In the genomic region with DNA sequence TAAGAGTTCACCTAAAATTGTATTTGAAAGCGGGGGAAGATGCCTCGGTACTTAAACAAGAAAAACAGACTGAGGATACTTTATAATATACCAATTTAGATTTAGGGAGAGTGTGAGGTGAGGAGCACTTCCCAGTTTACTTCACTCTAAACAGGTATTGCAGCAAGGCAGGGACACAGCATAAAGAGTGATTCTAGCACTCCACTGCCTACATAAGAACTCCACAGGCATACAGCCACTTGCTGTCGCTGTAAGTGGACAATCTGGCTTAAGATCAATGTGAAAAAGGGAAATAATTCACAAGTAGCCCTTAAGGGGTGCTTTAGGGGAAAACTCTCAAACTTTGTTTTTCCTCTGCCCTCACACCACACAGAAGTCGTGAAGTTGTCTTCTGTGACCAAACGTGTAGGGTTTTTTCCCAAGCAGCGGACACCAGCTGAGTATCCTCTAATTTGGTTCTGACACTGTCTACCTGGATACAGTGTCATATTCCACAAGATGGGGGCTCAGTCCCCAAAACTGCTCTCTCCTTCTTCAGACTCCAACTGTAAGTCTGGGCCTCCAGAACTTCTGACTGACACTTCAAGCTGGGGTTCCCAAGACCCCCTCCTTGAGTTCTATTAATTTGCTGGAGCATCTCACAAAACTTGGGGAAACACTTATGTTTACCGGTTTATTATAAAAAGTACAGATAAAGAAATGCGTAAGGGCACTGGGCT, we compare ENCODE assay signal across 1 cellular context.
TF ChIP-seq lines count a peak whose summit lies in the region.

No MANE protein-coding gene starts in this region.

TF ChIP-seq in K562, 482 proteins besides CTCF, POLR2A, EP300 and RAD21:
- no peak for TF ChIP-seq ZNF165 (CRISPR knock-in tag; IDR thresholded peaks at IDR 0.05; ENCODE audit: borderline replicate concordance)
- no peak for TF ChIP-seq HDAC2 (IDR thresholded peaks at IDR 0.05)
- TF ChIP-seq SAP30 (IDR thresholded peaks at IDR 0.05; ENCODE audit: borderline replicate concordance, insufficient read depth, low read depth, low read length, poor library complexity, severe bottlenecking), result no peak
- TF ChIP-seq HLTF (IDR thresholded peaks at IDR 0.05), result no peak
- no peak for TF ChIP-seq ZNF445 (CRISPR knock-in tag; IDR thresholded peaks at IDR 0.05; ENCODE audit: low read depth)
- no peak for TF ChIP-seq RFX1 (IDR thresholded peaks at IDR 0.05)
- TF ChIP-seq NONO (IDR thresholded peaks at IDR 0.05; ENCODE audit: low read depth in 2 of 2, low read length in 1 of 2), result no peak
- TF ChIP-seq, protein P1, sequence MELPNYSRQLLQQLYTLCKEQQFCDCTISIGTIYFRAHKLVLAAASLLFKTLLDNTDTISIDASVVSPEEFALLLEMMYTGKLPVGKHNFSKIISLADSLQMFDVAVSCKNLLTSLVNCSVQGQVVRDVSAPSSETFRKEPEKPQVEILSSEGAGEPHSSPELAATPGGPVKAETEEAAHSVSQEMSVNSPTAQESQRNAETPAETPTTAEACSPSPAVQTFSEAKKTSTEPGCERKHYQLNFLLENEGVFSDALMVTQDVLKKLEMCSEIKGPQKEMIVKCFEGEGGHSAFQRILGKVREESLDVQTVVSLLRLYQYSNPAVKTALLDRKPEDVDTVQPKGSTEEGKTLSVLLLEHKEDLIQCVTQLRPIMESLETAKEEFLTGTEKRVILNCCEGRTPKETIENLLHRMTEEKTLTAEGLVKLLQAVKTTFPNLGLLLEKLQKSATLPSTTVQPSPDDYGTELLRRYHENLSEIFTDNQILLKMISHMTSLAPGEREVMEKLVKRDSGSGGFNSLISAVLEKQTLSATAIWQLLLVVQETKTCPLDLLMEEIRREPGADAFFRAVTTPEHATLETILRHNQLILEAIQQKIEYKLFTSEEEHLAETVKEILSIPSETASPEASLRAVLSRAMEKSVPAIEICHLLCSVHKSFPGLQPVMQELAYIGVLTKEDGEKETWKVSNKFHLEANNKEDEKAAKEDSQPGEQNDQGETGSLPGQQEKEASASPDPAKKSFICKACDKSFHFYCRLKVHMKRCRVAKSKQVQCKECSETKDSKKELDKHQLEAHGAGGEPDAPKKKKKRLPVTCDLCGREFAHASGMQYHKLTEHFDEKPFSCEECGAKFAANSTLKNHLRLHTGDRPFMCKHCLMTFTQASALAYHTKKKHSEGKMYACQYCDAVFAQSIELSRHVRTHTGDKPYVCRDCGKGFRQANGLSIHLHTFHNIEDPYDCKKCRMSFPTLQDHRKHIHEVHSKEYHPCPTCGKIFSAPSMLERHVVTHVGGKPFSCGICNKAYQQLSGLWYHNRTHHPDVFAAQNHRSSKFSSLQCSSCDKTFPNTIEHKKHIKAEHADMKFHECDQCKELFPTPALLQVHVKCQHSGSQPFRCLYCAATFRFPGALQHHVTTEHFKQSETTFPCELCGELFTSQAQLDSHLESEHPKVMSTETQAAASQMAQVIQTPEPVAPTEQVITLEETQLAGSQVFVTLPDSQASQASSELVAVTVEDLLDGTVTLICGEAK (IDR thresholded peaks at IDR 0.05), result no peak
- TF ChIP-seq, protein P1 (CRISPR knock-in tag; IDR thresholded peaks at IDR 0.05), result no peak
- TF ChIP-seq, protein P2, sequence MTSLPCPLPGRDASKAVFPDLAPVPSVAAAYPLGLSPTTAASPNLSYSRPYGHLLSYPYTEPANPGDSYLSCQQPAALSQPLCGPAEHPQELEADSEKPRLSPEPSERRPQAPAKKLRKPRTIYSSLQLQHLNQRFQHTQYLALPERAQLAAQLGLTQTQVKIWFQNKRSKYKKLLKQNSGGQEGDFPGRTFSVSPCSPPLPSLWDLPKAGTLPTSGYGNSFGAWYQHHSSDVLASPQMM (CRISPR knock-in tag; IDR thresholded peaks at IDR 0.05), result no peak
